In the genomic region with DNA sequence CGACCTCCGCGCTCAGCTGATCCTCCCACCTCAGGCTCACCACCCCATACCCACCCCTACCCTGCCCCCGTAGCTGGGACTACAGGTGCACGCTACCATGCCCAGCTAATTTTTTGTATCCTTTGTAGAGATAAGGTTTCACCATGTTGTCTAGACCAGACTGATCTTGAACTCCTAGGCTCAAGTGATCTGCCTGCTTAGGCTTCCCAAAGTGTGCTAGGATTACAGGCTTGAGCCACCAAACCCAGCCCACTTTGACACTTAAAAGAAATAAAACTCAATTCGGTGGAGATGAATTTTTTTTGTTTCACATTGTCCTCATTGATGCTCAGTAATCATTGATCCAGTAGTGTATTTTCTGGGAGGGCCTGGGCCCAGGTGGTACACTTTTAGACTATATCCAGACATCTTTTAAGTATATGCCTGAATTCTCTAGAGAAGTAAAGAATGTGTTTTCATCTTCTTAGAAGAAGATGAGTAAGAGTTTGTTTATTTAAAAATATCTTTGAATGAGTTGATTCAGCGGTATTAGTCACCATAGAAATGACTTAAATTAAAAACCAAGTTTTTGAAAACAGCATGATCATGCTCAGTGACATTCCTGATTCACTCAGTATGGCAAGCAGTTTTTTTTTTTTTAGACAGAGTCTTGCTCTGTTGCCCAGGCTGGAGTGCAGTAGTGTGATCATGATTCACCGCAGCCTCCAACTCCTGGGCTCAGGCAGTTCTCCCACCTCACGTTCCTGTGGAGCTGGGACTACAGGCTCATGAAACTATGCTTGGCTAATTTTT, we compare ENCODE assay signal across 9 cellular contexts. TPM values are rescaled to one million over a fixed set of nuclear protein-coding genes. Genes with fewer than 3 reads are reported as not detected.
DNase-seq lines count a peak whose midpoint lies in the region; ATAC-seq and TF ChIP-seq lines count a peak whose summit lies in the region.
"Had no signal": no experiment of that assay in that cellular context is flagged by ENCODE, and none has a peak within 500 bp of the region (broad histone marks: within the 10 kb centered on the region; RNA-seq: fewer than 3 reads in every experiment).

No MANE protein-coding gene starts in this region.

- H2AK5ac ChIP-seq in trophoblast cell (ENCODE audit: low read length) = no peak overlapping the region

- H3K4me2 ChIP-seq in trophoblast cell (ENCODE audit: low read length) = no peak overlapping the region

- ATAC-seq in HG02623 (IDR thresholded peaks at IDR 0.05; ENCODE audit: unreplicated experiment) (no peak), HG03520 (IDR thresholded peaks at IDR 0.05; ENCODE audit: unreplicated experiment) (no peak)

- H4K8ac ChIP-seq in trophoblast cell (ENCODE audit: low read depth, low read length) = no peak overlapping the region

- no peak overlapping the region for H3K18ac ChIP-seq in trophoblast cell (ENCODE audit: low read length)

- H3K23ac ChIP-seq in trophoblast cell (ENCODE audit: low read length) = no peak overlapping the region

- H2BK12ac ChIP-seq in trophoblast cell (ENCODE audit: low read length) = no peak overlapping the region

- H2AFZ ChIP-seq in trophoblast cell (ENCODE audit: insufficient read depth, low read length, poor library complexity) = no peak overlapping the region

- H2BK5ac ChIP-seq in trophoblast cell (ENCODE audit: low read depth, low read length, poor library complexity) = no peak overlapping the region

- no peak overlapping the region for H4K91ac ChIP-seq in trophoblast cell (ENCODE audit: low read depth, low read length)

- H3K27ac Mint-ChIP-seq in CD14-positive monocyte = peak overlapping the region in 1 of 7 donors; percentile 75

- H3K4me3 Mint-ChIP-seq in CD14-positive monocyte = no peak overlapping the region

- peaks cover 0 to 2% of the 10 kb centered on the region in 2 experiments for H3K4me1 ChIP-seq in trophoblast cell (ENCODE audit: control insufficient read depth in 1 of 2, insufficient read depth in 2 of 2, low read length in 2 of 2)

- H3K79me1 ChIP-seq in trophoblast cell (ENCODE audit: low read length) = no peaks in the 10 kb centered on the region

- peaks cover 0 to 1% (median 0%) of the 10 kb centered on the region in 3 donors for H3K27me3 Mint-ChIP-seq in CD14-positive monocyte (ENCODE audit: low read depth in 3 of 3)

- no peak overlapping the region for H2BK120ac ChIP-seq in trophoblast cell (ENCODE audit: insufficient read depth, low read length, poor library complexity)

- H3K14ac ChIP-seq in trophoblast cell (ENCODE audit: low read length) = no peak overlapping the region

- H3K9me3 ChIP-seq in trophoblast cell (ENCODE audit: insufficient read depth, low read depth, low read length) = no peaks in the 10 kb centered on the region

- intact Hi-C loops in CD14-positive monocyte (cut with micrococcal nuclease) = no loop called here

- WGBS in trophoblast cell (ENCODE audit: extremely low coverage, insufficient coverage, insufficient read length) = no CpG with 5 or more reads among the region's 9 CpGs

- no peak overlapping the region for H3K4ac ChIP-seq in trophoblast cell (ENCODE audit: low read depth, low read length)

- no peaks in the 10 kb centered on the region for H3K36me3 ChIP-seq in trophoblast cell (ENCODE audit: control insufficient read depth in 1 of 2, insufficient read depth in 2 of 2, low read length in 2 of 2)

- DNase-seq in GM04503 (ENCODE audit: low read depth) (peak; percentile 93), RPMI7951 (ENCODE audit: low read depth) (peak; percentile 84), dedifferentiated amniotic fluid mesenchymal stem cell (ENCODE audit: extremely low spot score) (peak; percentile 88), trophoblast cell (peak; percentile 54 to 65), CD14-positive monocyte (ENCODE audit: low spot score) (no peak), GM13976 (ENCODE audit: low spot score) (no peak)
- DNase-seq: MM.1S had no signal

- no peaks in the 10 kb centered on the region for H3K4me1 Mint-ChIP-seq in CD14-positive monocyte

- in situ Hi-C loops in GM13976 (cut with MboI; ENCODE audit: low sequenced_read_pairs, unreplicated experiment) = no loop called here

- H3K9me3 Mint-ChIP-seq in CD14-positive monocyte = peaks cover 0 to 1% (median 0%) of the 10 kb centered on the region in 7 donors

- no peaks in the 10 kb centered on the region for H3K79me2 ChIP-seq in trophoblast cell (ENCODE audit: control insufficient read depth, insufficient read depth, low read length, poor library complexity)

- no peak overlapping the region for H3K9ac ChIP-seq in trophoblast cell (ENCODE audit: low read length)

- no peak overlapping the region for H4K12ac ChIP-seq in trophoblast cell (ENCODE audit: low read depth, low read length)

- H3K4me3 ChIP-seq in trophoblast cell (ENCODE audit: low read depth, low read length) = no peak overlapping the region

- peaks cover 7 to 11% of the 10 kb centered on the region in 2 donors for H3K36me3 Mint-ChIP-seq in CD14-positive monocyte

- H3K27ac ChIP-seq in trophoblast cell (ENCODE audit: low read depth, low read length) = no peak overlapping the region

- no peak for TF ChIP-seq CTCF in CD14-positive monocyte (IDR thresholded peaks at IDR 0.05)
- no peak for TF ChIP-seq CTCF in GM13976 (IDR thresholded peaks at IDR 0.05; ENCODE audit: borderline replicate concordance, control extremely low read depth, extremely low read depth, insufficient read depth, missing control alignments)

- no peaks in the 10 kb centered on the region for H3K27me3 ChIP-seq in trophoblast cell (ENCODE audit: insufficient read depth, low read length)

RNA-seq across cellular contexts. Expression of a gene that starts 57.8 kb away (rescaled TPM):
- total RNA-seq in RPMI7951 (2014; rRNA removed; shearing (Covaris generic)) = 12.1 and 12.8 TPM in 2 replicates
- polyA plus RNA-seq in trophoblast cell (2013) = 28.3 and 29.8 TPM in 2 replicates
- polyA plus RNA-seq in CD14-positive monocyte = 10 to 100 TPM; 11.3 to 18.9 TPM

Comparison
In these comparisons a context has a peak if more than half of its experiments do, and no peak if none do; other contexts are left out.
1. DNase-seq: peak in GM04503 (single experiment), RPMI7951 (single experiment), dedifferentiated amniotic fluid mesenchymal stem cell (single experiment) and trophoblast cell (2 of 2); none in CD14-positive monocyte (single experiment) and GM13976 (single experiment).